ENCODE assay signal across 19 cellular contexts in the genomic region with DNA sequence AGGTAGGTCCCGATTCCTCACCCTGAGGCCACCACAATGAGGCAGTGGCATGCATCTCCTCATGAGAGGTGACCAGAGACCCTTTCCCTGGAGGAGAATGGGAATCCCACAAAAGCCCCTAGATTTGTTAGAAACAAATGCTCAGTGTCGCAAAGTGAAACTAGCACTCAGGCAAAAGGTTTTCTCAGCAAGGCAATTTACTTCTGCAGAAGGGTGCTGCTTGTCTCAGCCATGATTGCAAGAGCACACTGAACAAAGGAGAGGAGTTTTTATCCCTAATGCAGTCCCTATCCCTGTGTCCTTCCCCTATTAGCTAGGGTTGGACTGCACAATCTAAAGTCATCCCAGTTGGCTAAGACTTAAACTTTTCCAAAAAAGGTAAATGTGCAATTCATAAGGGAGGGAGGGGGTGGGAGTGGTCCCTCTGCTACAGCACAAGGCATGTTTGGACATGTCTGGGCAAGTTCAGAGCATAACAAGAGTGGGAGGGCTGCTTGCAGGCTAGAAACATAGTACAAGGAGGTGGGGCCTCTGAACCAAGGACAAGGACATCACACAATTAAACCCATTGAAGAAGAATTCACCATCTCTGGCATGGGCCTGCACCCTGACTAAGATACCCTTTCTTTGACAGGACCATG.
"Had no signal": no experiment of that assay in that cellular context is flagged by ENCODE, and none has a peak within 500 bp of the region (broad histone marks: within the 10 kb centered on the region; RNA-seq: fewer than 3 reads in every experiment).

No MANE protein-coding gene starts in this region.

- H3K4me3 ChIP-seq: adrenal gland, esophagus muscularis mucosa, lung, thyroid gland had no signal

- H3K27ac ChIP-seq: adrenal gland, esophagus muscularis mucosa, thyroid gland had no signal

- H3K36me3 Mint-ChIP-seq: activated CD4-positive, alpha-beta memory T cell treated with anti-CD3 and anti-CD28 coated beads for 36 hours; mesothelial cell of epicardium; T-cell had no signal

- H3K4me3 Mint-ChIP-seq: activated B cell treated with CpG ODN at 0.5 μM for 24 hours; activated CD4-positive, alpha-beta memory T cell treated with anti-CD3 and anti-CD28 coated beads for 36 hours; mesothelial cell of epicardium; nephron; T-cell had no signal

- H3K4me1 Mint-ChIP-seq: activated B cell treated with CpG ODN at 0.5 μM for 24 hours, mesothelial cell of epicardium, nephron, T-cell had no signal

- H3K27me3 ChIP-seq: adrenal gland, esophagus muscularis mucosa, thyroid gland had no signal

- H3K27ac Mint-ChIP-seq: activated B cell treated with CpG ODN at 0.5 μM for 24 hours; activated CD4-positive, alpha-beta memory T cell treated with anti-CD3 and anti-CD28 coated beads for 36 hours; activated T-helper 2 cell treated with anti-CD3 and anti-CD28 coated beads, Interferon-gamma antibody, Interleukin-2, Interleukin-4, amounts not matched to agents 10 μg/mL and 5 μg/mL and 100 μg/mL, durations not matched to agents 14 hours and 24 hours and 36 hours; mesothelial cell of epicardium; nephron; T-cell had no signal

- H3K36me3 ChIP-seq: adrenal gland, esophagus muscularis mucosa, thyroid gland had no signal

- H3K9me3 ChIP-seq: thyroid gland had no signal

- DNase-seq: activated B cell treated with CpG ODN at 0.5 μM for 24 hours; activated CD4-positive, alpha-beta memory T cell treated with anti-CD3 and anti-CD28 coated beads for 36 hours; activated CD4-positive, alpha-beta T cell treated with anti-CD3 and anti-CD28 coated beads for 4 hours; activated T-cell treated with anti-CD3 and anti-CD28 coated beads, Interleukin-2, amount 50 U/mL, for 1 hour; adrenal gland; effector CD4-positive, alpha-beta T cell; occipital lobe; posterior cingulate gyrus; stimulated activated CD8-positive, alpha-beta memory T cell treated with anti-CD3 and anti-CD28 coated beads, Interleukin-4, amount 100 ng/mL, for 48 hours; stimulated activated naive CD4-positive, alpha-beta T cell; T-cell; T-helper 9 cell; thyroid gland had no signal

- H3K4me1 ChIP-seq: adrenal gland, esophagus muscularis mucosa, thyroid gland had no signal

- FAIRE-seq: islet of Langerhans had no signal
